21 cellular contexts compared by ENCODE assay signal in genomic region chr1:116764906-116765862, GRCh38. TPM values are rescaled to one million over a fixed set of nuclear protein-coding genes. Genes with fewer than 3 reads are reported as not detected.
DNase-seq lines count a peak whose midpoint lies in the region; ATAC-seq, FAIRE-seq and TF ChIP-seq lines count a peak whose summit lies in the region.
"Had no signal": no experiment of that assay in that cellular context is flagged by ENCODE, and none has a peak within 500 bp of the region (broad histone marks: within the 10 kb centered on the region; RNA-seq: fewer than 3 reads in every experiment).

No MANE protein-coding gene starts in this region.

- BruUV-seq in K562 (replicated peaks; lab: Mats Ljungman, UMichigan) = no TSS peak

- H3K27ac Mint-ChIP-seq in T-helper 17 cell = peak overlapping the region; percentile 98
- H3K27ac Mint-ChIP-seq: GM23338; stimulated activated naive B cell treated with anti-CD40 and anti-IgM and Interleukin-4, amounts not matched to agents 10 μg/mL and 1 μg/mL and 100 μg/mL, for 72 hours had no signal

- no peaks in the 10 kb centered on the region for H3K9me1 ChIP-seq in K562 (ENCODE audit: control insufficient read depth, insufficient read depth, low read length)

- peak; percentile 79 for DNase-seq in activated CD8-positive, alpha-beta memory T cell treated with anti-CD3 and anti-CD28 coated beads for 24 hours
- no peak for DNase-seq in activated CD8-positive, alpha-beta memory T cell treated with anti-CD3 and anti-CD28 coated beads, Interleukin-2, amount 50 U/mL, for 4 hours
- no peak for DNase-seq in T-helper 17 cell
- no peak for DNase-seq in K562 (ENCODE audit: extremely low read depth in 1 of 4, low spot score in 3 of 4)
- DNase-seq in spleen = no peak
- DNase-seq in GF-D8 (lab: John Stamatoyannopoulos, UW) = no peak
- DNase-seq in Right ventricle myocardium superior = no peak
- DNase-seq: ACHN; NCI-H1092 treated with DMSO at 0.1 percent for 48 hours; NCI-H2171; NCI-H82; posterior cingulate gyrus; stimulated activated naive B cell treated with anti-CD40 and anti-IgM and Interleukin-4, amounts not matched to agents 10 μg/mL and 1 μg/mL and 100 μg/mL, for 72 hours had no signal

- WGBS in K562 (ENCODE audit: insufficient coverage, low coverage, missing lambda C conversion rate) = 74% methylated on average over 15 of the region's 15 CpGs
- 87 to 92% (median 89%) methylated on average over 14 to 15 of the region's 15 CpGs for WGBS in spleen, 5 donors

- peaks cover 21% of the 10 kb centered on the region in 2 experiments for H3K4me1 ChIP-seq in K562 (replicated peaks in 1 of 2; ENCODE audit: control insufficient read depth in 2 of 2, insufficient read depth in 2 of 2, low read length in 2 of 2)
- peaks cover 0 to 99% (median 57%) of the 10 kb centered on the region in 6 donors for H3K4me1 ChIP-seq in spleen
- H3K4me1 ChIP-seq: ascending aorta had no signal

- H2AFZ ChIP-seq in K562 (ENCODE audit: low read depth, low read length) = no peak overlapping the region; the same call in 1 of the 2 replicates
- H2AFZ ChIP-seq: GM23338 had no signal

- POLR2A ChIA-PET in K562 (lab: Yijun Ruan, JAX) = interaction anchor here (1.1 to 1.5 kb wide), 4 partner anchors 7 to 186 kb away, joined by 3 to 4 read pairs (median 3); no protein-coding TSS in a partner anchor

- in situ Hi-C loops in K562 (cut with MboI) = no loop called here

- no peak for TF ChIP-seq EP300 in K562 (IDR thresholded peaks at IDR 0.05; ENCODE audit: low read length)

- peaks cover 85% of the 10 kb centered on the region for H3K4me1 Mint-ChIP-seq in T-helper 17 cell

- TF ChIP-seq POLR2A in K562 (conservative IDR thresholded peaks at IDR 0.05) = no peak
- TF ChIP-seq POLR2A in spleen (IDR thresholded peaks at IDR 0.05) = no peak

- intact Hi-C loops in K562 (cut with micrococcal nuclease) (loop anchor here (1.0 to 5.0 kb wide), 3 partner anchors 28 to 117 kb away; no protein-coding TSS in a partner anchor), spleen (cut with DNase I; ENCODE audit: low total_unique reads) (no loop called here), Right ventricle myocardium superior (cut with DNase I) (no loop called here)

- TF ChIP-seq RAD21 in K562 (CRISPR knock-in tag; conservative IDR thresholded peaks at IDR 0.05 in 1 of 2, IDR thresholded peaks at IDR 0.05 in 1 of 2) = no peak

- H3K4me2 ChIP-seq in K562 (ENCODE audit: insufficient read depth, low read length) = no peak overlapping the region
- H3K4me2 ChIP-seq: GM23338 had no signal

- H4K20me1 ChIP-seq in K562 (replicated peaks; ENCODE audit: control insufficient read depth, insufficient read depth, low read length) = no peaks in the 10 kb centered on the region

- no peak overlapping the region for H3K4me3 ChIP-seq in K562
- H3K4me3 ChIP-seq in spleen = no peak overlapping the region
- H3K4me3 ChIP-seq: ascending aorta, GM23338 had no signal

- H3K36me3 Mint-ChIP-seq in T-helper 17 cell (ENCODE audit: low read depth) = peaks cover 23% of the 10 kb centered on the region

- H3K79me2 ChIP-seq in K562 (ENCODE audit: control insufficient read depth, insufficient read depth, low read length) = no peaks in the 10 kb centered on the region

- H3K27me3 ChIP-seq in K562 (ENCODE audit: control insufficient read depth in 2 of 2, insufficient read depth in 2 of 2, low read length in 2 of 2) = no peaks in the 10 kb centered on the region
- H3K27me3 ChIP-seq in spleen (replicated peaks in 1 of 7) = no peaks in the 10 kb centered on the region
- H3K27me3 ChIP-seq: ascending aorta had no signal

- peaks cover 4% of the 10 kb centered on the region for H3K9me3 ChIP-seq in T-helper 17 cell (ENCODE audit: control insufficient read depth, low read length, poor library complexity, severe bottlenecking)
- no peaks in the 10 kb centered on the region for H3K9me3 ChIP-seq in K562 (replicated peaks; ENCODE audit: control insufficient read depth, insufficient read depth, low read depth, low read length)
- H3K9me3 ChIP-seq in spleen = no peaks in the 10 kb centered on the region
- H3K9me3 ChIP-seq: ascending aorta had no signal

- FAIRE-seq in K562 (lab: Jason Lieb, UNC) = no peak
- FAIRE-seq: colon, RCC 7860, urothelium cell line had no signal

- peak overlapping the region in 1 of 2 experiments; percentile 40; a peak in 1 of 4 replicates for H3K9ac ChIP-seq in K562 (ENCODE audit: insufficient read depth in 1 of 2, low read depth in 2 of 2, low read length in 2 of 2)

- peak overlapping the region; percentile 92 for H3K4me3 Mint-ChIP-seq in T-helper 17 cell
- H3K4me3 Mint-ChIP-seq: GM23338; stimulated activated naive B cell treated with anti-CD40 and anti-IgM and Interleukin-4, amounts not matched to agents 10 μg/mL and 1 μg/mL and 100 μg/mL, for 72 hours had no signal

- H3K27me3 Mint-ChIP-seq in T-helper 17 cell = no peaks in the 10 kb centered on the region

- TF ChIP-seq CTCF in K562 (IDR thresholded peaks at IDR 0.05 in 2 of 3, conservative IDR thresholded peaks at IDR 0.05 in 1 of 3; ENCODE audit: insufficient read depth in 2 of 3, low read depth in 1 of 3, low read length in 3 of 3) = no peak
- TF ChIP-seq CTCF in spleen (IDR thresholded peaks at IDR 0.05 in 8 of 11, conservative IDR thresholded peaks at IDR 0.05 in 3 of 11) = no peak

- H3K36me3 ChIP-seq in K562 (ENCODE audit: control insufficient read depth, insufficient read depth, low read length) (no peaks in the 10 kb centered on the region), spleen (peaks cover 0 to 35% (median 0%) of the 10 kb centered on the region in 6 donors)
- H3K36me3 ChIP-seq: ascending aorta had no signal

- CTCF ChIA-PET in K562 (lab: Yijun Ruan, JAX; ENCODE audit: low intra/inter-chr PET ratio) = no interaction called here

- ATAC-seq in T-helper 17 cell (no peak), K562 (no peak), GM19324 (IDR thresholded peaks at IDR 0.05; ENCODE audit: low FRiP score, unreplicated experiment) (no peak), Right ventricle myocardium superior (ENCODE audit: poor library complexity) (no peak)
- ATAC-seq: stimulated activated naive B cell treated with anti-CD40 and anti-IgM and Interleukin-4, amounts not matched to agents 10 μg/mL and 1 μg/mL and 100 μg/mL, for 72 hours had no signal

- no peak overlapping the region for H3K27ac ChIP-seq in K562 (ENCODE audit: extremely low read depth, low read depth, low read length)
- H3K27ac ChIP-seq in spleen = peak overlapping the region; percentile 7 to 82 (median 63)
- H3K27ac ChIP-seq: ascending aorta, epithelial cell of prostate, VCaP had no signal

TF ChIP-seq in K562, 482 proteins besides CTCF, POLR2A, EP300 and RAD21 (continues in another document):
- TF ChIP-seq PBX2 (CRISPR knock-in tag; IDR thresholded peaks at IDR 0.05; ENCODE audit: low read depth) (no peak), PBX2 (tag; conservative IDR thresholded peaks at IDR 0.05; ENCODE audit: low read depth) (peak; percentile 63), ZNF79 (CRISPR knock-in tag; IDR thresholded peaks at IDR 0.05; ENCODE audit: low read depth) (no peak), STAG1 (CRISPR knock-in tag; IDR thresholded peaks at IDR 0.05; ENCODE audit: borderline replicate concordance) (no peak)

RNA-seq across cellular contexts. Expression of gene CD2, which starts 11.0 kb away (rescaled TPM):
- total RNA-seq in T-helper 17 cell (100 to 1,000 TPM; 152 to 172 TPM), K562 (2014; rRNA removed) (not detected in 2 replicates), K562 (2014; rRNA removed; fragmentation: Illumina TruSeq; extraction: Trizol) (not detected in 2 replicates), K562 (2015; rRNA removed; fragmentation: Illumina TruSeq; extraction: Trizol) (not detected in 2 replicates), K562 (2021) (0.16 and 0.29 TPM in 2 replicates), spleen (10 to 100 TPM; 24.4 to 50.5 (median 35.4) TPM), Right ventricle myocardium superior (0.51 TPM)
- total RNA-seq in K562 (2011; cell fraction: chromatin; rRNA removed; ENCODE audit: low replicate concordance) = not detected in 2 replicates
- total RNA-seq in K562 (2011; cell fraction: nucleolus; rRNA removed) = not detected in 2 replicates
- not detected in 2 replicates for total RNA-seq in K562 (2011; cell fraction: nucleoplasm; rRNA removed)
- polyA plus RNA-seq in K562 (2011; rRNA removed) (not detected in 2 replicates), K562 (2014; fragmentation: Illumina TruSeq; extraction: Trizol) (0.07 TPM in 1 of 2 replicates, not detected in the other), K562 (2014; fragmentation: Nextera tagmentation; extraction: Ambion mirVana) (not detected), K562 (2014; rRNA removed) (not detected in 2 replicates), spleen (10 to 100 TPM; 21.6 to 25.5 (median 21.8) TPM)
- not detected in 2 replicates for polyA plus RNA-seq in K562 (2011; cell fraction: cytosol; rRNA removed)
- polyA plus RNA-seq in K562 (2011; cell fraction: nucleus; rRNA removed) = not detected in 2 replicates
- 0.06 TPM in 1 of 2 replicates, not detected in the other for polyA plus RNA-seq in K562 (2012)
- not detected in 2 replicates for polyA minus RNA-seq in K562 (2011; rRNA and poly(A)+ RNA removed)
- not detected in 2 replicates for polyA minus RNA-seq in K562 (2011; cell fraction: cytosol; rRNA and poly(A)+ RNA removed)
- not detected in 2 replicates for polyA minus RNA-seq in K562 (2011; cell fraction: nucleus; rRNA and poly(A)+ RNA removed)
- total RNA-seq: ascending aorta, GM23338 had no signal
- polyA plus RNA-seq: GM23338 had no signal

Comparison
In these comparisons a context has a peak if more than half of its experiments do, and no peak if none do; other contexts are left out.
1. RNA of gene CD2, which starts 11.0 kb away (total RNA-seq): 152 to 172 TPM in T-helper 17 cell and 24.4 to 50.5 TPM in spleen; 0.51 TPM in Right ventricle myocardium superior (single experiment) and 0.16 to 0.29 TPM in K562; every median in the first group is over 10 times any median in the second.